ENCODE assay signal across 14 cellular contexts in the genomic region with DNA sequence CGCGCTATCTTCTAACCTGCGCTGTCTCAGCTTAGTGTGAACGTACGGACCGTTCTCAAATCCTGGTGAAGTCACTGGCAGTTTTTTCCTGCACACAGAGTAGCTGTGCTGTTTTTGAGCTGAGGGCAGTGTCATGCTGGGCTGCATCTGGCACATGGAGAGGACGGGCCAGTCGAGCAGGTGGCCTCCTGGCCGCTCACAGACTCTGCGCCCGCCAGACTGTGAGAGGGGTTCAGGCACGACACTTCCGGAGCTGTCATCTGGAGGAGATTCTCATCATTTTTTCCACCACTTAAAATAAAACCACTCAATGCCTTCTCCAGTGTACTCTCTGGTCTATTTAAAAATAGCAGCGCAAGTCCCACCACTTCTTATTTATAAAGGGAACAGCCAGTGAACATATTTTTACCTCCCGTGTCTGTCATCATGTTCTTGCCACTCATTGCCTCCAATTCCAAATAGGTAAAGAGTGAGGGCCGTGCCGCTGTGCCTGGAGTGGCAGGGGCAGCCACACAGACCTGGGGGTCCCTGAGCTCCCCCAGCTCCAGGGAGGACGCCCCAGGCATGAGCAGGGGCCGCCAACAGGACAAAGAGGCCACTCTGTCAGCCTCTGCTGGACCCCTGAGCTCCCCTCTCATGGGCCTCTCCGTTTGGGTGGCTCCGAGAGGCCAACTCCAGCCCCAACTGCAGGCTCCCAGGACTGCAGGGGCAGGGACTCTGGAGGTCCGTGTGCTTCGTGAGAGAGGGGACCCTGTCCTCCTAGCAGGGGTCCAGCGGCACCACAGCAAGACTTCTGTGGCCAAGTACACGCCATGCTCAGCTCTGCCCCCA. TPM values are rescaled to one million over a fixed set of nuclear protein-coding genes. Genes with fewer than 3 reads are reported as not detected.
DNase-seq lines count a peak whose midpoint lies in the region; TF ChIP-seq lines count a peak whose summit lies in the region.
"Had no signal": no experiment of that assay in that cellular context is flagged by ENCODE, and none has a peak within 500 bp of the region (broad histone marks: within the 10 kb centered on the region; RNA-seq: fewer than 3 reads in every experiment).

No MANE protein-coding gene starts in this region.

- H3K27me3 ChIP-seq in tibial artery (no peaks in the 10 kb centered on the region), SK-N-SH (ENCODE audit: insufficient read depth) (no peaks in the 10 kb centered on the region)
- H3K27me3 ChIP-seq: testis had no signal

- H3K9me3 ChIP-seq in tibial artery = no peaks in the 10 kb centered on the region
- no peaks in the 10 kb centered on the region for H3K9me3 ChIP-seq in SK-N-SH
- H3K9me3 ChIP-seq: A549, testis had no signal

- peaks cover 0 to 12% (median 6%) of the 10 kb centered on the region in 3 donors for H3K36me3 ChIP-seq in tibial artery
- H3K36me3 ChIP-seq in SK-N-SH (replicated peaks in 1 of 2; ENCODE audit: control insufficient read depth in 1 of 2, insufficient read depth in 2 of 2, low read length in 1 of 2) = no peaks in the 10 kb centered on the region

- H3K79me2 ChIP-seq in SK-N-SH (ENCODE audit: insufficient read depth) = no peaks in the 10 kb centered on the region

- no peak overlapping the region for H2AFZ ChIP-seq in SK-N-SH (ENCODE audit: low read depth)

- H3K9ac ChIP-seq in SK-N-SH = no peak overlapping the region

- no peaks in the 10 kb centered on the region for H3F3A ChIP-seq in SK-N-SH (replicated peaks; ENCODE audit: insufficient read depth)

- TF ChIP-seq EP300 in SK-N-SH (IDR thresholded peaks at IDR 0.05; ENCODE audit: borderline replicate concordance in 1 of 2, low read depth in 1 of 2, low read length in 1 of 2) = no peak

- TF ChIP-seq CTCF in tibial artery (IDR thresholded peaks at IDR 0.05) (no peak), SK-N-SH (IDR thresholded peaks at IDR 0.05) (no peak)

- no peaks in the 10 kb centered on the region for H4K20me1 ChIP-seq in SK-N-SH (ENCODE audit: insufficient read depth)

- no peak for TF ChIP-seq RAD21 in SK-N-SH (IDR thresholded peaks at IDR 0.05; ENCODE audit: low read length)

- WGBS in SK-N-SH (ENCODE audit: low lambda C conversion rate) = 82% methylated on average over 19 of the region's 25 CpGs

- DNase-seq in NCI-H1417 (lab: John Stamatoyannopoulos, UW) (peak; percentile 33 to 83 (median 65)), NCI-H1417 treated with DMSO at 0.1 percent for 48 hours (lab: John Stamatoyannopoulos, UW) (no peak), islet precursor cell (peak; percentile 44), tibial artery (peak in 1 of 2 donors; percentile 76), COR-L47 (lab: John Stamatoyannopoulos, UW) (no peak), SK-N-SH (no peak)
- no peak for DNase-seq in activated CD4-positive, alpha-beta T cell treated with anti-CD3 and anti-CD28 coated beads, Interleukin-2, amount 50 U/mL, for 1 hour
- DNase-seq: activated CD4-positive, CD25-positive, alpha-beta regulatory T cell treated with anti-CD3 and anti-CD28 coated beads, Interleukin-2, amount 50 U/mL, for 72 hours; activated T-cell treated with anti-CD3 and anti-CD28 coated beads, Interleukin-2, amount 50 U/mL, for 48 hours; NCI-H345; testis had no signal

- CTCF ChIA-PET in SK-N-SH (lab: Yijun Ruan, JAX) = no interaction called here

- H3K9me2 ChIP-seq in SK-N-SH = no peaks in the 10 kb centered on the region

- H3K4me1 ChIP-seq in tibial artery (peaks cover 0 to 35% (median 29%) of the 10 kb centered on the region in 4 donors), SK-N-SH (ENCODE audit: control insufficient read depth in 1 of 2, insufficient read depth in 2 of 2, low read depth in 1 of 2, low read length in 1 of 2) (peaks cover 0 to 7% of the 10 kb centered on the region in 2 experiments; a peak in 2 of 4 replicates)
- H3K4me1 ChIP-seq: A549, testis had no signal

- H3K4me3 ChIP-seq in tibial artery (no peak overlapping the region), SK-N-SH (ENCODE audit: low read depth in 2 of 2, low read length in 1 of 2) (no peak overlapping the region)
- H3K4me3 ChIP-seq: A549, testis had no signal

- H3K27ac ChIP-seq in angular gyrus (ENCODE audit: low read depth, low read length) (peak overlapping the region; percentile 58), tibial artery (peak overlapping the region; percentile 88 to 92), SK-N-SH (ENCODE audit: low read depth in 2 of 2, low read length in 1 of 2) (no peak overlapping the region)
- H3K27ac ChIP-seq: A549, epithelial cell of prostate, testis had no signal

- POLR2A ChIA-PET in SK-N-SH (lab: Yijun Ruan, JAX) = no interaction called here

- intact Hi-C loops in tibial artery (cut with DNase I; ENCODE audit: low total_unique reads) = no loop called here

- H3K4me2 ChIP-seq in SK-N-SH = no peak overlapping the region
- H3K4me2 ChIP-seq: A549 had no signal

TF ChIP-seq in SK-N-SH, 30 proteins besides CTCF, POLR2A, EP300 and RAD21:
- TF ChIP-seq EZH2phosphoT487 (IDR thresholded peaks at IDR 0.05; ENCODE audit: borderline replicate concordance, low read depth) (no peak), NFIC (IDR thresholded peaks at IDR 0.05; ENCODE audit: borderline replicate concordance) (no peak), TAF1 (IDR thresholded peaks at IDR 0.05; ENCODE audit: borderline replicate concordance, low read depth, low read length) (no peak), RCOR1 (IDR thresholded peaks at IDR 0.05; ENCODE audit: low read length) (no peak), RFX5 (IDR thresholded peaks at IDR 0.05; ENCODE audit: low read length) (no peak), JUND (IDR thresholded peaks at IDR 0.05) (no peak), GABPA (IDR thresholded peaks at IDR 0.05; ENCODE audit: low read depth) (no peak), GATA2 (CRISPR knock-in tag; IDR thresholded peaks at IDR 0.05) (no peak)
- TF ChIP-seq, protein P1, sequence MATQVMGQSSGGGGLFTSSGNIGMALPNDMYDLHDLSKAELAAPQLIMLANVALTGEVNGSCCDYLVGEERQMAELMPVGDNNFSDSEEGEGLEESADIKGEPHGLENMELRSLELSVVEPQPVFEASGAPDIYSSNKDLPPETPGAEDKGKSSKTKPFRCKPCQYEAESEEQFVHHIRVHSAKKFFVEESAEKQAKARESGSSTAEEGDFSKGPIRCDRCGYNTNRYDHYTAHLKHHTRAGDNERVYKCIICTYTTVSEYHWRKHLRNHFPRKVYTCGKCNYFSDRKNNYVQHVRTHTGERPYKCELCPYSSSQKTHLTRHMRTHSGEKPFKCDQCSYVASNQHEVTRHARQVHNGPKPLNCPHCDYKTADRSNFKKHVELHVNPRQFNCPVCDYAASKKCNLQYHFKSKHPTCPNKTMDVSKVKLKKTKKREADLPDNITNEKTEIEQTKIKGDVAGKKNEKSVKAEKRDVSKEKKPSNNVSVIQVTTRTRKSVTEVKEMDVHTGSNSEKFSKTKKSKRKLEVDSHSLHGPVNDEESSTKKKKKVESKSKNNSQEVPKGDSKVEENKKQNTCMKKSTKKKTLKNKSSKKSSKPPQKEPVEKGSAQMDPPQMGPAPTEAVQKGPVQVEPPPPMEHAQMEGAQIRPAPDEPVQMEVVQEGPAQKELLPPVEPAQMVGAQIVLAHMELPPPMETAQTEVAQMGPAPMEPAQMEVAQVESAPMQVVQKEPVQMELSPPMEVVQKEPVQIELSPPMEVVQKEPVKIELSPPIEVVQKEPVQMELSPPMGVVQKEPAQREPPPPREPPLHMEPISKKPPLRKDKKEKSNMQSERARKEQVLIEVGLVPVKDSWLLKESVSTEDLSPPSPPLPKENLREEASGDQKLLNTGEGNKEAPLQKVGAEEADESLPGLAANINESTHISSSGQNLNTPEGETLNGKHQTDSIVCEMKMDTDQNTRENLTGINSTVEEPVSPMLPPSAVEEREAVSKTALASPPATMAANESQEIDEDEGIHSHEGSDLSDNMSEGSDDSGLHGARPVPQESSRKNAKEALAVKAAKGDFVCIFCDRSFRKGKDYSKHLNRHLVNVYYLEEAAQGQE (IDR thresholded peaks at IDR 0.05; ENCODE audit: low read depth, low read length) = no peak
- TF ChIP-seq, protein P2, sequence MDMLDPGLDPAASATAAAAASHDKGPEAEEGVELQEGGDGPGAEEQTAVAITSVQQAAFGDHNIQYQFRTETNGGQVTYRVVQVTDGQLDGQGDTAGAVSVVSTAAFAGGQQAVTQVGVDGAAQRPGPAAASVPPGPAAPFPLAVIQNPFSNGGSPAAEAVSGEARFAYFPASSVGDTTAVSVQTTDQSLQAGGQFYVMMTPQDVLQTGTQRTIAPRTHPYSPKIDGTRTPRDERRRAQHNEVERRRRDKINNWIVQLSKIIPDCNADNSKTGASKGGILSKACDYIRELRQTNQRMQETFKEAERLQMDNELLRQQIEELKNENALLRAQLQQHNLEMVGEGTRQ (IDR thresholded peaks at IDR 0.05; ENCODE audit: borderline replicate concordance, low read depth, low read length) = no peak

RNA-seq across cellular contexts. Expression of a gene that starts 36.9 kb away (rescaled TPM):
- polyA plus RNA-seq in SK-N-SH (2012; rRNA removed) = 8.0 and 10.2 TPM in 2 replicates
- 8.0 and 9.0 TPM in 2 replicates for polyA plus RNA-seq in SK-N-SH (2012; cell fraction: cytosol; rRNA removed)
- polyA plus RNA-seq in SK-N-SH (2012; cell fraction: nucleus; rRNA removed) = 15.9 and 16.6 TPM in 2 replicates

RNA-seq across cellular contexts. Expression of a gene that starts 52.5 kb away (rescaled TPM):
- 1.0 and 1.2 TPM in 2 replicates for polyA plus RNA-seq in SK-N-SH (2012; rRNA removed)
- polyA plus RNA-seq in SK-N-SH (2012; cell fraction: cytosol; rRNA removed) = 0.64 and 0.81 TPM in 2 replicates
- 4.6 and 4.9 TPM in 2 replicates for polyA plus RNA-seq in SK-N-SH (2012; cell fraction: nucleus; rRNA removed)

Comparison
In these comparisons a context has a peak if more than half of its experiments do, and no peak if none do; other contexts are left out.
1. DNase-seq: peak in NCI-H1417 (3 of 3) and islet precursor cell (single experiment); none in NCI-H1417 treated with DMSO at 0.1 percent for 48 hours (single experiment), activated CD4-positive, alpha-beta T cell treated with anti-CD3 and anti-CD28 coated beads, Interleukin-2, amount 50 U/mL, for 1 hour (single experiment), COR-L47 (single experiment) and SK-N-SH (single experiment).
2. H3K27ac ChIP-seq: peak in angular gyrus (single experiment) and tibial artery (2 of 2); none in SK-N-SH (0 of 2).